In the genomic region with DNA sequence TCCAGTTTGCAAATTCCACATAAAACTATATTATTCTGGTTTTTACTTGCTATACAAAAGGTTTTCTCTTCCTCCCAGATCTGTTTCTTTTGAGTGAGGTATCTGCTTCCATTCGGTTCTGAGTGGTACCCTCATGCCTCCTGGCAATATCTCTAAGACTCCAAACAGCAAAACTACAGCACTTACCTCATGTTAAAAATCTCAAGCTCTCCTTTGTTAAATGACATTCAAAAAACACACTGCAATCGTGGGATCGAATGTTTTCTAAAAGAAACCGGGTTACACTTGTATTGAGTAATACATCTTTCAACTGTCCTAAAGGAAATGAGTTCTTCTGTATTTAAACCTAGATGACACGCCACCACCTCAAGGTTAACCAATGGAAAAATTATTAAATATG, we compare ENCODE assay signal across 19 cellular contexts. TPM values are rescaled to one million over a fixed set of nuclear protein-coding genes. Genes with fewer than 3 reads are reported as not detected.
DNase-seq lines count a peak whose midpoint lies in the region; ATAC-seq, FAIRE-seq and TF ChIP-seq lines count a peak whose summit lies in the region.
"Had no signal": no experiment of that assay in that cellular context is flagged by ENCODE, and none has a peak within 500 bp of the region (broad histone marks: within the 10 kb centered on the region; RNA-seq: fewer than 3 reads in every experiment).

No MANE protein-coding gene starts in this region.

- H3K9me1 ChIP-seq in K562 (ENCODE audit: control insufficient read depth, insufficient read depth, low read length): no peaks in the 10 kb centered on the region

- TF ChIP-seq CTCF in K562 (IDR thresholded peaks at IDR 0.05 in 2 of 3, conservative IDR thresholded peaks at IDR 0.05 in 1 of 3; ENCODE audit: insufficient read depth in 2 of 3, low read depth in 1 of 3, low read length in 3 of 3) (no peak), spleen (IDR thresholded peaks at IDR 0.05 in 8 of 11, conservative IDR thresholded peaks at IDR 0.05 in 3 of 11) (no peak)

- H3K9me3 Mint-ChIP-seq in activated T-cell treated with anti-CD3 and anti-CD28 coated beads, Interleukin-2, amount 50 U/mL, for 72 hours: no peaks in the 10 kb centered on the region
- H3K9me3 Mint-ChIP-seq in T-cell: no peaks in the 10 kb centered on the region
- H3K9me3 Mint-ChIP-seq: activated B cell treated with CpG ODN at 0.5 μM for 24 hours, naive B cell had no signal

- TF ChIP-seq POLR2A in K562 (conservative IDR thresholded peaks at IDR 0.05): no peak
- TF ChIP-seq POLR2A in spleen (IDR thresholded peaks at IDR 0.05): no peak

- H3K27ac ChIP-seq in K562 (ENCODE audit: extremely low read depth, low read depth, low read length) (peak overlapping the region; percentile 14; the same call in 1 of the 3 replicates), spleen (peak overlapping the region in 6 of 8 donors; percentile 32 to 83 (median 75)), GM23248 (no peak overlapping the region)

- no peak overlapping the region for H3K4me3 ChIP-seq in K562
- no peak overlapping the region for H3K4me3 ChIP-seq in spleen
- no peak overlapping the region for H3K4me3 ChIP-seq in GM23248
- H3K4me3 ChIP-seq: colonic mucosa, lung had no signal

- peaks cover 32% of the 10 kb centered on the region for H4K20me1 ChIP-seq in K562 (replicated peaks; ENCODE audit: control insufficient read depth, insufficient read depth, low read length)
- H4K20me1 ChIP-seq in GM23248 (ENCODE audit: insufficient read depth): peaks cover 38% of the 10 kb centered on the region; the same call in 1 of the 2 replicates

- CTCF ChIA-PET in T-cell (lab: Charles Lee) (interaction anchor here in 1 of 2 donors (0.7 kb wide), 2 partner anchors 478 to 620 kb away, joined by 3 read pairs; no protein-coding TSS in a partner anchor), K562 (lab: Yijun Ruan, JAX; ENCODE audit: low intra/inter-chr PET ratio) (no interaction called here)

- H3K27ac Mint-ChIP-seq in activated T-cell treated with anti-CD3 and anti-CD28 coated beads, Interleukin-2, amount 50 U/mL, for 72 hours: peak overlapping the region; percentile 94
- H3K27ac Mint-ChIP-seq in T-cell: peak overlapping the region; percentile 37 to 54
- H3K27ac Mint-ChIP-seq: activated B cell treated with CpG ODN at 0.5 μM for 24 hours had no signal

- H3K9me2 ChIP-seq in GM23248 (ENCODE audit: insufficient read depth): no peaks in the 10 kb centered on the region

- H3K4me3 Mint-ChIP-seq in activated T-cell treated with anti-CD3 and anti-CD28 coated beads, Interleukin-2, amount 50 U/mL, for 72 hours: peak overlapping the region in 1 of 2 donors; percentile 53
- peak overlapping the region in 1 of 3 donors; percentile 58 for H3K4me3 Mint-ChIP-seq in T-cell
- H3K4me3 Mint-ChIP-seq: activated B cell treated with CpG ODN at 0.5 μM for 24 hours, naive B cell had no signal

- TF ChIP-seq RAD21 in K562 (CRISPR knock-in tag; conservative IDR thresholded peaks at IDR 0.05 in 1 of 2, IDR thresholded peaks at IDR 0.05 in 1 of 2): no peak

- TF ChIP-seq EP300 in K562 (IDR thresholded peaks at IDR 0.05; ENCODE audit: low read length): no peak

- H3K27me3 ChIP-seq in K562 (ENCODE audit: control insufficient read depth in 2 of 2, insufficient read depth in 2 of 2, low read length in 2 of 2) (no peaks in the 10 kb centered on the region), spleen (replicated peaks in 1 of 7) (no peaks in the 10 kb centered on the region), GM23248 (replicated peaks; ENCODE audit: insufficient read depth) (no peaks in the 10 kb centered on the region)
- H3K27me3 ChIP-seq: colonic mucosa had no signal

- H3K79me2 ChIP-seq in K562 (ENCODE audit: control insufficient read depth, insufficient read depth, low read length): peaks cover 99% of the 10 kb centered on the region
- H3K79me2 ChIP-seq in GM23248 (ENCODE audit: insufficient read depth): peaks cover 100% of the 10 kb centered on the region

- H3K9me3 ChIP-seq in K562 (replicated peaks; ENCODE audit: control insufficient read depth, insufficient read depth, low read depth, low read length) (no peaks in the 10 kb centered on the region), spleen (no peaks in the 10 kb centered on the region), GM23248 (ENCODE audit: low read depth) (no peaks in the 10 kb centered on the region)
- H3K9me3 ChIP-seq: colonic mucosa had no signal

- in situ Hi-C loops in K562 (cut with MboI) (no loop called here), GM23248 (cut with MboI) (no loop called here)

- peaks cover 35% of the 10 kb centered on the region for H3F3A ChIP-seq in GM23248 (ENCODE audit: insufficient read depth)

- ATAC-seq in activated T-cell treated with anti-CD3 and anti-CD28 coated beads, Interleukin-2, amount 50 U/mL, for 72 hours (replicated peaks in 1 of 2): no peak
- no peak for ATAC-seq in T-cell (replicated peaks in 1 of 4)
- ATAC-seq in K562: no peak

- WGBS in K562 (ENCODE audit: insufficient coverage, low coverage, missing lambda C conversion rate): 89% methylated on average over 5 of the region's 5 CpGs
- 33 to 53% (median 40%) methylated on average over 5 of the region's 5 CpGs for WGBS in spleen, 5 donors
- 72% methylated on average over 5 of the region's 5 CpGs for WGBS in GM23248 (ENCODE audit: low coverage in 1 of 2, low lambda C conversion rate in 2 of 2, missing lambda C conversion rate in 2 of 2), 2 experiments

- H3K4me1 ChIP-seq in K562 (replicated peaks in 1 of 2; ENCODE audit: control insufficient read depth in 2 of 2, insufficient read depth in 2 of 2, low read length in 2 of 2): peaks cover 0 to 5% of the 10 kb centered on the region in 2 experiments; a peak in 3 of 5 replicates
- peaks cover 16 to 90% (median 62%) of the 10 kb centered on the region in 6 donors for H3K4me1 ChIP-seq in spleen
- H3K4me1 ChIP-seq in GM23248 (ENCODE audit: insufficient read depth): peaks cover 28% of the 10 kb centered on the region; the same call in 1 of the 2 replicates

- H2AFZ ChIP-seq in K562 (ENCODE audit: low read depth, low read length) (no peak overlapping the region), GM23248 (no peak overlapping the region)

- FAIRE-seq in K562 (lab: Jason Lieb, UNC): no peak
- FAIRE-seq: RCC 7860 had no signal

- H3K4me2 ChIP-seq in K562 (ENCODE audit: insufficient read depth, low read length): no peak overlapping the region
- no peak overlapping the region for H3K4me2 ChIP-seq in GM23248 (ENCODE audit: unreplicated experiment)

- intact Hi-C loops in K562 (cut with micrococcal nuclease): no loop called here
- intact Hi-C loops in spleen (cut with DNase I; ENCODE audit: low total_unique reads): no loop called here

- POLR2A ChIA-PET in T-cell (lab: Charles Lee) (interaction anchor here (0.6 to 0.7 kb wide), 2 partner anchors 20 to 608 kb away, joined by 3 to 7 read pairs; no protein-coding TSS in a partner anchor), K562 (lab: Yijun Ruan, JAX) (interaction anchor here (0.8 kb wide), 1 partner anchor 12 kb away, joined by 3 read pairs; no protein-coding TSS in a partner anchor)

- no peak for DNase-seq in activated T-cell treated with anti-CD3 and anti-CD28 coated beads, Interleukin-2, amount 50 U/mL, for 72 hours
- no peak for DNase-seq in activated T-cell treated with anti-CD3 and anti-CD28 coated beads, Interleukin-2, amount 50 U/mL, for 48 hours
- DNase-seq in T-cell: no peak
- DNase-seq in K562 (ENCODE audit: extremely low read depth in 1 of 4, low spot score in 3 of 4): no peak
- no peak for DNase-seq in spleen
- DNase-seq in GM23248: no peak
- no peak for DNase-seq in hippocampal formation (lab: John Stamatoyannopoulos, UW)
- DNase-seq in stimulated activated CD4-positive, alpha-beta T cell treated with anti-CD3 and anti-CD28 coated beads, Interleukin-2, amount 100 ng/mL, for 24 hours: no peak
- DNase-seq: activated B cell treated with CpG ODN at 0.5 μM for 24 hours, anterior cingulate cortex, colonic mucosa, COR-L47, GOT3, KBM-7, naive B cell, NCI-H2171, NCI-H748 treated with DMSO at 0.1 percent for 48 hours had no signal

- peaks cover 97% of the 10 kb centered on the region for H3K36me3 ChIP-seq in K562 (ENCODE audit: control insufficient read depth, insufficient read depth, low read length)
- H3K36me3 ChIP-seq in spleen: peaks cover 3 to 87% (median 47%) of the 10 kb centered on the region in 6 donors
- peaks cover 59% of the 10 kb centered on the region for H3K36me3 ChIP-seq in GM23248 (ENCODE audit: low read depth)

- H3K27me3 Mint-ChIP-seq in activated T-cell treated with anti-CD3 and anti-CD28 coated beads, Interleukin-2, amount 50 U/mL, for 72 hours (ENCODE audit: low read depth): no peaks in the 10 kb centered on the region
- no peaks in the 10 kb centered on the region for H3K27me3 Mint-ChIP-seq in T-cell
- H3K27me3 Mint-ChIP-seq: activated B cell treated with CpG ODN at 0.5 μM for 24 hours, naive B cell had no signal

- peaks cover 96% of the 10 kb centered on the region for H3K4me1 Mint-ChIP-seq in activated T-cell treated with anti-CD3 and anti-CD28 coated beads, Interleukin-2, amount 50 U/mL, for 72 hours (ENCODE audit: low read depth)
- peaks cover 69 to 76% (median 73%) of the 10 kb centered on the region in 3 donors for H3K4me1 Mint-ChIP-seq in T-cell

- H3K9ac ChIP-seq in K562 (ENCODE audit: insufficient read depth in 1 of 2, low read depth in 2 of 2, low read length in 2 of 2) (no peak overlapping the region), GM23248 (no peak overlapping the region)

- no TSS peak for BruUV-seq in K562 (replicated peaks; lab: Mats Ljungman, UMichigan)

- peaks cover 22 to 50% of the 10 kb centered on the region in 2 donors for H3K36me3 Mint-ChIP-seq in activated T-cell treated with anti-CD3 and anti-CD28 coated beads, Interleukin-2, amount 50 U/mL, for 72 hours (ENCODE audit: insufficient read depth in 2 of 2)
- H3K36me3 Mint-ChIP-seq in T-cell: peaks cover 61% of the 10 kb centered on the region

RNA-seq across cellular contexts. Expression of gene YWHAG, which starts 11.1 kb away (rescaled TPM):
- total RNA-seq in activated T-cell treated with anti-CD3 and anti-CD28 coated beads, Interleukin-2, amount 50 U/mL, for 72 hours: 100 to 1,000 TPM; 107 to 120 TPM
- total RNA-seq in T-cell: 10 to 100 TPM; 25.1 to 46.8 (median 41.7) TPM
- total RNA-seq in K562 (2011; cell fraction: chromatin; rRNA removed; ENCODE audit: low replicate concordance): 60.5 and 71.2 TPM in 2 replicates
- 39.9 and 41.7 TPM in 2 replicates for total RNA-seq in K562 (2011; cell fraction: nucleolus; rRNA removed)
- total RNA-seq in K562 (2011; cell fraction: nucleoplasm; rRNA removed): 59.5 and 77.9 TPM in 2 replicates
- 50.3 and 53.2 TPM in 2 replicates for total RNA-seq in K562 (2014; rRNA removed)
- 144 and 155 TPM in 2 replicates for total RNA-seq in K562 (2014; rRNA removed; fragmentation: Illumina TruSeq; extraction: Trizol)
- 135 and 136 TPM in 2 replicates for total RNA-seq in K562 (2015; rRNA removed; fragmentation: Illumina TruSeq; extraction: Trizol)
- 238 and 246 TPM in 2 replicates for total RNA-seq in K562 (2021)
- 67.6 and 94.5 TPM in 2 replicates for polyA plus RNA-seq in K562 (2011; rRNA removed)
- 43.4 and 52.2 TPM in 2 replicates for polyA plus RNA-seq in K562 (2011; cell fraction: cytosol; rRNA removed)
- polyA plus RNA-seq in K562 (2011; cell fraction: nucleus; rRNA removed): 30.1 and 40.2 TPM in 2 replicates
- 142 and 212 TPM in 2 replicates for polyA plus RNA-seq in K562 (2012)
- polyA plus RNA-seq in K562 (2014; fragmentation: Illumina TruSeq; extraction: Trizol): 200 and 204 TPM in 2 replicates
- 10 to 100 TPM; 30.4 to 37.6 TPM for polyA plus RNA-seq in K562 (2014; fragmentation: Nextera tagmentation; extraction: Ambion mirVana)
- 74.9 and 83.6 TPM in 2 replicates for polyA plus RNA-seq in K562 (2014; rRNA removed)
- 142 and 187 TPM in 2 replicates for polyA minus RNA-seq in K562 (2011; rRNA and poly(A)+ RNA removed)
- polyA minus RNA-seq in K562 (2011; cell fraction: cytosol; rRNA and poly(A)+ RNA removed): 110 and 154 TPM in 2 replicates
- 23.0 and 31.1 TPM in 2 replicates for polyA minus RNA-seq in K562 (2011; cell fraction: nucleus; rRNA and poly(A)+ RNA removed)
- total RNA-seq in spleen: 100 to 1,000 TPM in 1 of 7 donors, 10 to 100 TPM in 6; 60.6 to 108 (median 80.5) TPM
- 10 to 100 TPM; 19.7 to 35.6 (median 26.2) TPM for polyA plus RNA-seq in spleen
- total RNA-seq in GM23248 (2014; rRNA removed; shearing (Covaris generic)): 56.0 TPM in 2 replicates
- 28.1 and 28.4 TPM in 2 replicates for polyA plus RNA-seq in GM23248 (2016; fragmentation: Nextera tagmentation; extraction: Ambion mirVana)

RNA-seq across cellular contexts. Expression of gene HSPB1, which starts 45.2 kb away (rescaled TPM):
- total RNA-seq in activated T-cell treated with anti-CD3 and anti-CD28 coated beads, Interleukin-2, amount 50 U/mL, for 72 hours: 10 to 100 TPM; 39.7 to 42.0 TPM
- total RNA-seq in T-cell (10 to 100 TPM; 38.1 to 43.6 (median 40.1) TPM), K562 (2014; rRNA removed) (138 and 216 TPM in 2 replicates), K562 (2014; rRNA removed; fragmentation: Illumina TruSeq; extraction: Trizol) (16.0 and 27.1 TPM in 2 replicates), K562 (2015; rRNA removed; fragmentation: Illumina TruSeq; extraction: Trizol) (180 TPM in 2 replicates), K562 (2021) (522 and 565 TPM in 2 replicates), spleen (100 to 1,000 TPM in 5 of 7 donors, 10 to 100 TPM in 2; 56.5 to 227 (median 131) TPM)
- 7.2 and 18.6 TPM in 2 replicates for total RNA-seq in K562 (2011; cell fraction: chromatin; rRNA removed; ENCODE audit: low replicate concordance)
- 37.0 and 39.4 TPM in 2 replicates for total RNA-seq in K562 (2011; cell fraction: nucleolus; rRNA removed)
- 25.3 and 28.7 TPM in 2 replicates for total RNA-seq in K562 (2011; cell fraction: nucleoplasm; rRNA removed)
- polyA plus RNA-seq in K562 (2011; rRNA removed) (44.8 and 88.9 TPM in 2 replicates), K562 (2014; fragmentation: Illumina TruSeq; extraction: Trizol) (258 and 607 TPM in 2 replicates), K562 (2014; fragmentation: Nextera tagmentation; extraction: Ambion mirVana) (100 to 1,000 TPM in 1 of 2 experiments, 10 to 100 TPM in 1; 97.3 to 128 TPM), K562 (2014; rRNA removed) (283 and 298 TPM in 2 replicates), spleen (100 to 1,000 TPM in 2 of 3 donors, 10 to 100 TPM in 1; 70.1 to 216 (median 214) TPM), GM23248 (2016; fragmentation: Nextera tagmentation; extraction: Ambion mirVana) (1,542 and 1,564 TPM in 2 replicates)
- 114 and 636 TPM in 2 replicates for polyA plus RNA-seq in K562 (2011; cell fraction: cytosol; rRNA removed)
- polyA plus RNA-seq in K562 (2011; cell fraction: nucleus; rRNA removed): 55.5 and 127 TPM in 2 replicates
- 343 and 551 TPM in 2 replicates for polyA plus RNA-seq in K562 (2012)
- 7.3 and 10.1 TPM in 2 replicates for polyA minus RNA-seq in K562 (2011; rRNA and poly(A)+ RNA removed)
- polyA minus RNA-seq in K562 (2011; cell fraction: cytosol; rRNA and poly(A)+ RNA removed): 107 and 110 TPM in 2 replicates
- polyA minus RNA-seq in K562 (2011; cell fraction: nucleus; rRNA and poly(A)+ RNA removed): 19.9 and 22.8 TPM in 2 replicates
- 79.5 and 96.5 TPM in 2 replicates for total RNA-seq in GM23248 (2014; rRNA removed; shearing (Covaris generic))
